1 cellular context compared by ENCODE assay signal in genomic region chr2:86440631-86441391, GRCh38.
A peak's percentile ranks its signal among the peaks of the same experiment; 100 is the strongest.
TF ChIP-seq lines count a peak whose summit lies in the region.

TSS of gene KDM3A (plus strand) at chr2:86441371. CDS start at chr2:86442048, 677 bp downstream.

TF ChIP-seq in HepG2, 621 proteins besides CTCF, POLR2A, EP300 and RAD21 (continued from another document and continues in another):
- TF ChIP-seq BCL3 (CRISPR knock-in tag; IDR thresholded peaks at IDR 0.05), result peak; percentile 100
- TF ChIP-seq MIER2 (CRISPR knock-in tag; IDR thresholded peaks at IDR 0.05), result peak; percentile 76
- TF ChIP-seq ZFP36L1 (CRISPR knock-in tag; IDR thresholded peaks at IDR 0.05), result peak; percentile 99
- TF ChIP-seq FOSL1 (CRISPR knock-in tag; IDR thresholded peaks at IDR 0.05; ENCODE audit: borderline replicate concordance), result peak; percentile 31; the same call in 1 of the 2 replicates
- peak; percentile 100 for TF ChIP-seq ZNF670 (CRISPR knock-in tag; IDR thresholded peaks at IDR 0.05; ENCODE audit: borderline replicate concordance)
- TF ChIP-seq ZSCAN20 (CRISPR knock-in tag; IDR thresholded peaks at IDR 0.05; ENCODE audit: borderline replicate concordance), result peak; percentile 89
- TF ChIP-seq TFDP2 (CRISPR knock-in tag; IDR thresholded peaks at IDR 0.05), result peak; percentile 98
- TF ChIP-seq ZNF274 (CRISPR knock-in tag; IDR thresholded peaks at IDR 0.05), result peak; percentile 100
- TF ChIP-seq GMEB1 (CRISPR knock-in tag; IDR thresholded peaks at IDR 0.05; ENCODE audit: borderline replicate concordance), result peak; percentile 88
- TF ChIP-seq EZH2 (conservative IDR thresholded peaks at IDR 0.05; ENCODE audit: low read depth, low read length), result no peak
- TF ChIP-seq IRX3 (CRISPR knock-in tag; IDR thresholded peaks at IDR 0.05; ENCODE audit: borderline replicate concordance, low read depth), result peak; percentile 99
- TF ChIP-seq ZNF597 (CRISPR knock-in tag; IDR thresholded peaks at IDR 0.05), result no peak
- peak; percentile 93 for TF ChIP-seq ELF4 (CRISPR knock-in tag; IDR thresholded peaks at IDR 0.05; ENCODE audit: borderline replicate concordance)
- TF ChIP-seq NR3C1 (CRISPR knock-in tag; IDR thresholded peaks at IDR 0.05), result no peak
- TF ChIP-seq ZNF496 (CRISPR knock-in tag; IDR thresholded peaks at IDR 0.05; ENCODE audit: insufficient replicate concordance), result peak; percentile 61
- peak; percentile 100 for TF ChIP-seq ZNF687 (CRISPR knock-in tag; IDR thresholded peaks at IDR 0.05)
- TF ChIP-seq ZNF282 (IDR thresholded peaks at IDR 0.05; ENCODE audit: partially characterized antibody), result no peak
- peak; percentile 90 for TF ChIP-seq E2F1 (CRISPR knock-in tag; IDR thresholded peaks at IDR 0.05)
- TF ChIP-seq CREM (IDR thresholded peaks at IDR 0.05), result peak; percentile 85
- TF ChIP-seq CREM (CRISPR knock-in tag; IDR thresholded peaks at IDR 0.05), result no peak
- no peak for TF ChIP-seq ZNF737 (CRISPR knock-in tag; IDR thresholded peaks at IDR 0.05; ENCODE audit: borderline replicate concordance)
- peak; percentile 97 for TF ChIP-seq ZBTB49 (CRISPR knock-in tag; IDR thresholded peaks at IDR 0.05; ENCODE audit: borderline replicate concordance)
- no peak; the same call in 1 of the 2 replicates for TF ChIP-seq ZMAT5 (CRISPR knock-in tag; IDR thresholded peaks at IDR 0.05; ENCODE audit: borderline replicate concordance, low read depth)
- TF ChIP-seq ZKSCAN8 (CRISPR knock-in tag; IDR thresholded peaks at IDR 0.05; ENCODE audit: borderline replicate concordance), result peak; percentile 77
- TF ChIP-seq NPAS2 (CRISPR knock-in tag; IDR thresholded peaks at IDR 0.05; ENCODE audit: borderline replicate concordance), result peak; percentile 90; the same call in 1 of the 2 replicates
- peak; percentile 94 for TF ChIP-seq ZNF839 (CRISPR knock-in tag; IDR thresholded peaks at IDR 0.05; ENCODE audit: borderline replicate concordance)
- TF ChIP-seq ZBTB38 (CRISPR knock-in tag; IDR thresholded peaks at IDR 0.05), result peak; percentile 90
- no peak for TF ChIP-seq TCF7 (IDR thresholded peaks at IDR 0.05; ENCODE audit: low read depth)
- peak; percentile 73; the same call in 1 of the 2 replicates for TF ChIP-seq SKIL (CRISPR knock-in tag; IDR thresholded peaks at IDR 0.05; ENCODE audit: borderline replicate concordance)
- peak; percentile 45 for TF ChIP-seq SRF (IDR thresholded peaks at IDR 0.05; ENCODE audit: low read depth, low read length)
- peak; percentile 97 for TF ChIP-seq TIGD3 (CRISPR knock-in tag; IDR thresholded peaks at IDR 0.05; ENCODE audit: borderline replicate concordance)
- peak; percentile 98 for TF ChIP-seq ZNF598 (CRISPR knock-in tag; IDR thresholded peaks at IDR 0.05; ENCODE audit: borderline replicate concordance)
- peak; percentile 89 for TF ChIP-seq RXRA (CRISPR knock-in tag; IDR thresholded peaks at IDR 0.05)
- peak; percentile 89; the same call in 1 of the 2 replicates for TF ChIP-seq ZNF333 (CRISPR knock-in tag; IDR thresholded peaks at IDR 0.05; ENCODE audit: borderline replicate concordance)
- TF ChIP-seq TMF1 (CRISPR knock-in tag; IDR thresholded peaks at IDR 0.05; ENCODE audit: low read depth), result peak; percentile 99
- no peak; the same call in 1 of the 2 replicates for TF ChIP-seq ZFYVE20 (CRISPR knock-in tag; IDR thresholded peaks at IDR 0.05; ENCODE audit: borderline replicate concordance, low read depth)
- TF ChIP-seq ATF2 (CRISPR knock-in tag; IDR thresholded peaks at IDR 0.05), result peak; percentile 82
- peak; percentile 82 for TF ChIP-seq NCOA2 (CRISPR knock-in tag; IDR thresholded peaks at IDR 0.05)
- TF ChIP-seq SOX13 (IDR thresholded peaks at IDR 0.05), result peak; percentile 76
- peak; percentile 66 to 95 for TF ChIP-seq SOX13 (CRISPR knock-in tag; conservative IDR thresholded peaks at IDR 0.05 in 1 of 2, IDR thresholded peaks at IDR 0.05 in 1 of 2)
